ENCODE assay signal across 2 cellular contexts in genomic region chr9:27527702-27528277, GRCh38.
TF ChIP-seq lines count a peak whose summit lies in the region.

No MANE protein-coding gene starts in this region.

TF ChIP-seq in liver, 16 proteins besides CTCF, POLR2A, EP300 and RAD21:
- TF ChIP-seq EGR1 (IDR thresholded peaks at IDR 0.05; ENCODE audit: low read depth in 2 of 2) (no peak), NR2F2 (IDR thresholded peaks at IDR 0.05) (no peak), REST (IDR thresholded peaks at IDR 0.05) (no peak)

TF ChIP-seq in HepG2, 621 proteins besides CTCF, POLR2A, EP300 and RAD21:
- no peak for TF ChIP-seq HNRNPK (IDR thresholded peaks at IDR 0.05; ENCODE audit: low read depth, low read length, poor library complexity, severe bottlenecking)
- no peak for TF ChIP-seq RELA (CRISPR knock-in tag; IDR thresholded peaks at IDR 0.05)
- TF ChIP-seq ZNF720 (CRISPR knock-in tag; IDR thresholded peaks at IDR 0.05), result no peak
- TF ChIP-seq ATF3 (CRISPR knock-in tag; IDR thresholded peaks at IDR 0.05), result no peak
- TF ChIP-seq ZNF33A (CRISPR knock-in tag; IDR thresholded peaks at IDR 0.05; ENCODE audit: borderline replicate concordance), result no peak
- no peak for TF ChIP-seq MED1 (CRISPR knock-in tag; IDR thresholded peaks at IDR 0.05)
- TF ChIP-seq MXD1 (CRISPR knock-in tag; IDR thresholded peaks at IDR 0.05), result no peak
